Comparison of ENCODE assay signal across 1 cellular context in genomic region chr18:54224379-54225014, GRCh38.
TF ChIP-seq lines count a peak whose summit lies in the region.

MBD2 (minus strand) TSS chr18:54224669; CDS start chr18:54224559, 110 bp downstream.

TF ChIP-seq in HepG2, 621 proteins besides CTCF, POLR2A, EP300 and RAD21 (continued from another document and continues in another):
- TF ChIP-seq ZNF607 (CRISPR knock-in tag; IDR thresholded peaks at IDR 0.05; ENCODE audit: borderline replicate concordance) (0 out of 2 replicates have a peak, but pooled peaks have one; percentile 49), HOXA3 (CRISPR knock-in tag; IDR thresholded peaks at IDR 0.05) (peak; percentile 93), KMT2A (CRISPR knock-in tag; IDR thresholded peaks at IDR 0.05) (no peak), PATZ1 (CRISPR knock-in tag; IDR thresholded peaks at IDR 0.05) (peak; percentile 72), HIVEP1 (CRISPR knock-in tag; IDR thresholded peaks at IDR 0.05) (no peak), E2F1 (CRISPR knock-in tag; IDR thresholded peaks at IDR 0.05) (peak; percentile 70; the same call in 1 of the 2 replicates), ZNF432 (CRISPR knock-in tag; IDR thresholded peaks at IDR 0.05; ENCODE audit: borderline replicate concordance) (no peak), ELF4 (CRISPR knock-in tag; IDR thresholded peaks at IDR 0.05; ENCODE audit: borderline replicate concordance) (peak; percentile 66; the same call in 1 of the 2 replicates), LCORL (IDR thresholded peaks at IDR 0.05) (no peak), LCORL (CRISPR knock-in tag; IDR thresholded peaks at IDR 0.05) (0 out of 2 replicates have a peak, but pooled peaks have one; percentile 45), ZNF639 (CRISPR knock-in tag; conservative IDR thresholded peaks at IDR 0.05) (peak; percentile 43; the same call in 1 of the 2 replicates), RBFOX2 (IDR thresholded peaks at IDR 0.05; ENCODE audit: low read depth, low read length) (peak; percentile 81), STAT6 (CRISPR knock-in tag; IDR thresholded peaks at IDR 0.05; ENCODE audit: borderline replicate concordance) (peak; percentile 45; the same call in 1 of the 2 replicates), KDM5A (IDR thresholded peaks at IDR 0.05; ENCODE audit: borderline replicate concordance, low read length) (peak; percentile 41; the same call in 1 of the 2 replicates), YY1 (IDR thresholded peaks at IDR 0.05; ENCODE audit: insufficient read depth, insufficient replicate concordance, low read depth, low read length) (peak; percentile 96), SP4 (CRISPR knock-in tag; IDR thresholded peaks at IDR 0.05) (peak; percentile 81), ARID4A (CRISPR knock-in tag; IDR thresholded peaks at IDR 0.05; ENCODE audit: borderline replicate concordance) (peak; percentile 57; the same call in 1 of the 2 replicates), ZNF644 (CRISPR knock-in tag; IDR thresholded peaks at IDR 0.05; ENCODE audit: low read depth) (peak; percentile 87), ZNF770 (CRISPR knock-in tag; IDR thresholded peaks at IDR 0.05) (0 out of 2 replicates have a peak, but pooled peaks have one; percentile 35), POLR2AphosphoS5 (IDR thresholded peaks at IDR 0.05; ENCODE audit: low read depth, low read length) (peak; percentile 55; the same call in 1 of the 2 replicates), HDAC2 (CRISPR knock-in tag; IDR thresholded peaks at IDR 0.05) (peak; percentile 53; the same call in 1 of the 2 replicates), ZNF224 (CRISPR knock-in tag; IDR thresholded peaks at IDR 0.05) (0 out of 2 replicates have a peak, but pooled peaks have one; percentile 45), PHF20 (CRISPR knock-in tag; IDR thresholded peaks at IDR 0.05) (peak; percentile 80), SP5 (CRISPR knock-in tag; IDR thresholded peaks at IDR 0.05; ENCODE audit: borderline replicate concordance, low read depth) (peak; percentile 76; the same call in 1 of the 2 replicates), GATAD1 (CRISPR knock-in tag; IDR thresholded peaks at IDR 0.05) (peak; percentile 65), CHD2 (IDR thresholded peaks at IDR 0.05; ENCODE audit: low read depth, low read length) (no peak), RXRB (CRISPR knock-in tag; IDR thresholded peaks at IDR 0.05; ENCODE audit: borderline replicate concordance) (peak; percentile 44; the same call in 1 of the 2 replicates), MXI1 (IDR thresholded peaks at IDR 0.05; ENCODE audit: borderline replicate concordance, low read depth, low read length) (peak; percentile 70; the same call in 1 of the 3 replicates), GMEB1 (CRISPR knock-in tag; IDR thresholded peaks at IDR 0.05; ENCODE audit: borderline replicate concordance) (peak; percentile 84), AGO1 (IDR thresholded peaks at IDR 0.05; ENCODE audit: low read depth, low read length, poor library complexity, severe bottlenecking) (peak; percentile 94), ZNF367 (CRISPR knock-in tag; IDR thresholded peaks at IDR 0.05; ENCODE audit: borderline replicate concordance) (no peak; the same call in 1 of the 2 replicates), ARID5B (CRISPR knock-in tag; IDR thresholded peaks at IDR 0.05) (peak; percentile 48; the same call in 1 of the 2 replicates), ZBTB20 (CRISPR knock-in tag; IDR thresholded peaks at IDR 0.05; ENCODE audit: borderline replicate concordance, low read depth) (peak; percentile 38; the same call in 1 of the 2 replicates), GATA4 (IDR thresholded peaks at IDR 0.05; ENCODE audit: borderline replicate concordance, low read depth) (0 out of 2 replicates have a peak, but pooled peaks have one; percentile 5), NFYB (CRISPR knock-in tag; IDR thresholded peaks at IDR 0.05) (no peak), ETV5 (CRISPR knock-in tag; IDR thresholded peaks at IDR 0.05; ENCODE audit: borderline replicate concordance) (peak; percentile 73; the same call in 1 of the 2 replicates)
